In the genomic region with DNA sequence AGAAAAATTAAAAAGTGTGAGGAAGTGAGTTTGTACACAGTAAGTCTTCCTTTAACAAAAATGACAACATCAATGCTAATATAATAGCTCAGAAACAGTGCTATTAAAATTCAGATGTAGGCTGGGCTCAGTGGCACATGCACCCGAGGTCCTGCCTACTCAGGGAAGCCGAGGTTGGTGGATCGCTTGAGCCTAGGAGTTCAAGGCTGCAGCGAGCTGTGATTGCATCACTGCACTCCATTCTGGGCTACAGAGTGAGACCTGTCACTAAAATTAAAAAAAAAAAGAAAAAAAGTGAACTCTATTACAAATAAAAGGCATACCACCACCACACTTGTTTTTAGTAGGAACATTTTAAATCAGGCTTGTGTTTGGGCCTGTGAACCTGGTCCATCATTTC, we compare ENCODE assay signal across 7 cellular contexts. TPM values are rescaled to one million over a fixed set of nuclear protein-coding genes. Genes with fewer than 3 reads are reported as not detected.
"Had no signal": no experiment of that assay in that cellular context is flagged by ENCODE, and none has a peak within 500 bp of the region (broad histone marks: within the 10 kb centered on the region; RNA-seq: fewer than 3 reads in every experiment).

No MANE protein-coding gene starts in this region.

- H3K27ac Mint-ChIP-seq: IgD-negative memory B cell had no signal

- H3K36me3 Mint-ChIP-seq: IgD-negative memory B cell had no signal

- DNase-seq: GM23248, H7, HCEC 1CT, KG1 had no signal

- H3K4me1 Mint-ChIP-seq: IgD-negative memory B cell had no signal

- H3K4me3 Mint-ChIP-seq: IgD-negative memory B cell had no signal

- H3K9me3 Mint-ChIP-seq: IgD-negative memory B cell had no signal

- H3K4me3 ChIP-seq: GM23248 had no signal

- FAIRE-seq: HTR-8/SVneo had no signal

- H2AFZ ChIP-seq: GM23248 had no signal

- H3K27ac ChIP-seq: GM23248 had no signal

- H3K9ac ChIP-seq: GM23248 had no signal

RNA-seq across cellular contexts. Expression of gene PAX6, which starts 39.2 kb away (rescaled TPM):
- total RNA-seq: GM23248, HT-29 had no signal
- polyA plus RNA-seq: IgD-negative memory B cell had no signal
